ENCODE assay signal across 24 cellular contexts in genomic region chr15:76968310-76968709, GRCh38.
A peak's percentile ranks its signal among the peaks of the same experiment; 100 is the strongest.
DNase-seq lines count a peak whose midpoint lies in the region; ATAC-seq, FAIRE-seq and TF ChIP-seq lines count a peak whose summit lies in the region.
"Had no signal": no experiment of that assay in that cellular context is flagged by ENCODE, and none has a peak within 500 bp of the region (broad histone marks: within the 10 kb centered on the region; RNA-seq: fewer than 3 reads in every experiment).

No MANE protein-coding gene starts in this region.

- no peak overlapping the region for H3K9ac ChIP-seq in adipocyte (ENCODE audit: low read length)

- POLR2A ChIA-PET in HEK293 (lab: Yijun Ruan, JAX) = no interaction called here

- FAIRE-seq in RCC 7860 (lab: Jason Lieb, UNC) = no peak
- FAIRE-seq: colon, K562 had no signal

- H3K9me3 ChIP-seq in HEK293 (ENCODE audit: control insufficient read depth, insufficient read depth, low read depth, low read length) = no peaks in the 10 kb centered on the region
- H3K9me3 ChIP-seq in adipocyte (ENCODE audit: control insufficient read depth, low read length) = no peaks in the 10 kb centered on the region
- H3K9me3 ChIP-seq: breast epithelium had no signal

- DNase-seq in adipocyte (ENCODE audit: low read depth) (peak; percentile 22), fibroblast of pulmonary artery (ENCODE audit: low read depth) (peak; percentile 35), skeletal muscle cell (ENCODE audit: low read depth) (peak; percentile 6), RCC 7860 (ENCODE audit: low spot score) (no peak)
- no peak for DNase-seq in stimulated activated naive CD4-positive, alpha-beta T cell (lab: John Stamatoyannopoulos, UW)
- DNase-seq: activated CD4-positive, alpha-beta T cell treated with anti-CD3 and anti-CD28 coated beads, Interleukin-2, amount 10 ng/mL, durations not matched to agents 7 days and 5 days; activated T-cell treated with anti-CD3 and anti-CD28 coated beads, Interleukin-2, amount 50 U/mL, for 4 hours; effector CD8-positive, alpha-beta T cell; foreskin melanocyte; GOT3; mesenchymal stem cell; MM.1S; NCI-H1417 treated with DMSO at 0.1 percent for 48 hours; NCI-H2081 treated with DMSO at 0.1 percent for 48 hours; NCI-H446 treated with DMSO at 0.1 percent for 48 hours; OCI-M1; stimulated activated naive B cell treated with anti-CD40 and anti-IgM and Interleukin-4, amounts not matched to agents 10 μg/mL and 1 μg/mL and 100 μg/mL, for 72 hours had no signal

- ATAC-seq in HG02870 (IDR thresholded peaks at IDR 0.05; ENCODE audit: unreplicated experiment) = no peak
- ATAC-seq: activated T-cell treated with anti-CD3 and anti-CD28 coated beads, Interleukin-2, amount 50 U/mL, for 4 hours; K562; sciatic nerve; stimulated activated naive B cell treated with anti-CD40 and anti-IgM and Interleukin-4, amounts not matched to agents 10 μg/mL and 1 μg/mL and 100 μg/mL, for 72 hours had no signal

- CTCF ChIA-PET in HEK293 (lab: Yijun Ruan, JAX) = interaction anchor here (0.6 kb wide), 1 partner anchor 683 kb away, joined by 3 read pairs; no protein-coding TSS in a partner anchor

- H3K36me3 ChIP-seq in HEK293 (ENCODE audit: control insufficient read depth in 2 of 2, insufficient read depth in 1 of 2, low read length in 2 of 2) = no peaks in the 10 kb centered on the region
- H3K36me3 ChIP-seq in adipocyte (ENCODE audit: control insufficient read depth, insufficient read depth, low read length, severe bottlenecking) = no peaks in the 10 kb centered on the region
- H3K36me3 ChIP-seq: breast epithelium had no signal

- H3K27me3 ChIP-seq in adipocyte (replicated peaks; ENCODE audit: control insufficient read depth, insufficient read depth, low read length) = peaks cover 10% of the 10 kb centered on the region
- H3K27me3 ChIP-seq: breast epithelium had no signal

- H3K4me1 ChIP-seq in HEK293 (ENCODE audit: control insufficient read depth, insufficient read depth, low read length) = peaks cover 5% of the 10 kb centered on the region
- H3K4me1 ChIP-seq in adipocyte (ENCODE audit: control insufficient read depth, insufficient read depth, low read length) = peaks cover 9% of the 10 kb centered on the region
- H3K4me1 ChIP-seq: breast epithelium had no signal

- TF ChIP-seq CTCF in HEK293 (tag by site-specific recombination; IDR thresholded peaks at IDR 0.05) = no peak
- TF ChIP-seq CTCF in fibroblast of pulmonary artery (IDR thresholded peaks at IDR 0.05; ENCODE audit: low read length, missing control alignments) = no peak

- no peak overlapping the region for H3K27ac ChIP-seq in HEK293 (ENCODE audit: extremely low read depth, low read depth, low read length)
- H3K27ac ChIP-seq: VCaP had no signal

- H3K4me3 ChIP-seq in HEK293 (ENCODE audit: low read depth, low read length) (no peak overlapping the region), adipocyte (ENCODE audit: low read length) (no peak overlapping the region), fibroblast of pulmonary artery (replicated peaks; ENCODE audit: low read depth, low read length) (no peak overlapping the region), skeletal muscle cell (ENCODE audit: low read depth, low read length) (no peak overlapping the region)
- H3K4me3 ChIP-seq: breast epithelium, K562 had no signal

TF ChIP-seq in HEK293, 187 proteins besides CTCF, POLR2A, EP300 and RAD21:
- TF ChIP-seq SP3 (tag by site-specific recombination; IDR thresholded peaks at IDR 0.05) (no peak), ZNF112 (tag by site-specific recombination; IDR thresholded peaks at IDR 0.05) (no peak), ZNF660 (tag by site-specific recombination; IDR thresholded peaks at IDR 0.05) (0 out of 2 replicates have a peak, but pooled peaks have one; percentile 13), ZNF335 (tag by site-specific recombination; conservative IDR thresholded peaks at IDR 0.05) (0 out of 2 replicates have a peak, but pooled peaks have one; percentile 20)
TF ChIP-seq in HEK293: peak in this region for 2.

Comparison
In these comparisons a context has a peak if more than half of its experiments do, and no peak if none do; other contexts are left out.
1. DNase-seq: peak in adipocyte (single experiment), fibroblast of pulmonary artery (single experiment) and skeletal muscle cell (single experiment); none in RCC 7860 (single experiment) and stimulated activated naive CD4-positive, alpha-beta T cell (0 of 6).